ENCODE assay signal across 26 cellular contexts in genomic region chr12:123923927-123924326, GRCh38.
"Had no signal": no experiment of that assay in that cellular context is flagged by ENCODE, and none has a peak within 500 bp of the region (broad histone marks: within the 10 kb centered on the region; RNA-seq: fewer than 3 reads in every experiment).

No MANE protein-coding gene starts in this region.

- H3K9me3 ChIP-seq: ovary, psoas muscle, stomach, thoracic aorta, thyroid gland, tibial nerve, upper lobe of right lung, uterus had no signal

- H3K4me2 ChIP-seq: smooth muscle cell had no signal

- H3K36me3 ChIP-seq: ovary, stomach, thoracic aorta, thyroid gland, tibial nerve, upper lobe of right lung, uterus had no signal

- DNase-seq: naive B cell; naive thymus-derived CD8-positive, alpha-beta T cell; nephron progenitor cell; occipital lobe; ovary; posterior cingulate gyrus; psoas muscle; right cardiac atrium; stimulated activated CD4-positive, alpha-beta T cell treated with anti-CD3 and anti-CD28 coated beads, Interleukin-15, amount 100 ng/mL, for 24 hours; stimulated activated CD4-positive, alpha-beta T cell treated with anti-CD3 and anti-CD28 coated beads, Interleukin-2, amount 100 ng/mL, for 24 hours; stimulated activated CD4-positive, alpha-beta T cell treated with anti-CD3 and anti-CD28 coated beads, Interleukin-2, amount 100 ng/mL, for 48 hours; stimulated activated CD4-positive, alpha-beta T cell treated with anti-CD3 and anti-CD28 coated beads, Interleukin-4, amount 100 ng/mL, for 24 hours; stimulated activated naive B cell treated with anti-CD40 and anti-IgM and Interleukin-4, amounts not matched to agents 10 μg/mL and 1 μg/mL and 100 μg/mL, for 72 hours; stimulated activated naive CD4-positive, alpha-beta T cell treated with Interleukin-2 at 50 U/mL for 16 hours; stomach; thyroid gland; upper lobe of right lung; uterus had no signal

- H2AFZ ChIP-seq: parathyroid adenoma had no signal

- H3K27ac ChIP-seq: ovary, parathyroid adenoma, psoas muscle, skin epidermis, stomach, thoracic aorta, thyroid gland, tibial nerve, upper lobe of right lung, uterus had no signal

- H3K9ac ChIP-seq: parathyroid adenoma had no signal

- H3K4me3 ChIP-seq: ovary, psoas muscle, skin epidermis, smooth muscle cell, stomach, thoracic aorta, thyroid gland, tibial nerve, upper lobe of right lung, uterus had no signal

- H3K27me3 ChIP-seq: ovary, thyroid gland, tibial nerve, upper lobe of right lung, uterus had no signal

- H3K4me1 ChIP-seq: parathyroid adenoma, psoas muscle, stomach, thyroid gland, tibial nerve, upper lobe of right lung, uterus had no signal

- ATAC-seq: naive thymus-derived CD8-positive, alpha-beta T cell; natural killer cell treated with Interleukin-12 subunit alpha and Interleukin-12 subunit beta and Interleukin-15 and Interleukin-18, amount 100 ng/mL, for 72 hours; psoas muscle; right cardiac atrium; sciatic nerve; stimulated activated effector memory CD8-positive, alpha-beta T cell treated with anti-CD3 and anti-CD28 coated beads, Interleukin-12 subunit alpha, Interleukin-12 subunit beta, amount 100 ng/mL, for 72 hours; stimulated activated naive B cell treated with anti-CD40 and anti-IgM and Interleukin-4, amounts not matched to agents 10 μg/mL and 1 μg/mL and 100 μg/mL, for 72 hours; upper lobe of right lung had no signal

- H3K79me2 ChIP-seq: parathyroid adenoma had no signal
